Comparison of ENCODE assay signal across 27 cellular contexts in genomic region chr10:124268976-124269375, GRCh38.
"Had no signal": no experiment of that assay in that cellular context is flagged by ENCODE, and none has a peak within 500 bp of the region (broad histone marks: within the 10 kb centered on the region; RNA-seq: fewer than 3 reads in every experiment).

No MANE protein-coding gene starts in this region.

- H3K36me3 ChIP-seq: adrenal gland, colonic mucosa, esophagus squamous epithelium, gastroesophageal sphincter, WERI-Rb-1 had no signal

- H3K4me3 ChIP-seq: adrenal gland, body of pancreas, colonic mucosa, esophagus squamous epithelium, gastroesophageal sphincter had no signal

- H3K27me3 ChIP-seq: adrenal gland, body of pancreas, colonic mucosa, gastroesophageal sphincter had no signal

- H3K27ac ChIP-seq: adrenal gland, body of pancreas, colonic mucosa, epithelial cell of prostate, esophagus squamous epithelium, gastroesophageal sphincter, WERI-Rb-1 had no signal

- H3K9me3 ChIP-seq: colonic mucosa had no signal

- H3K4me1 ChIP-seq: adrenal gland, body of pancreas, colonic mucosa, esophagus squamous epithelium had no signal

- DNase-seq: activated B cell treated with CpG ODN at 0.5 μM for 24 hours; activated CD4-positive, alpha-beta memory T cell treated with anti-CD3 and anti-CD28 coated beads for 36 hours; activated CD4-positive, alpha-beta T cell treated with anti-CD3 and anti-CD28 coated beads for 48 hours; activated CD4-positive, alpha-beta T cell treated with anti-CD3 and anti-CD28 coated beads, Interleukin-2, amount 50 U/mL, for 1 hour; activated CD8-positive, alpha-beta memory T cell treated with anti-CD3 and anti-CD28 coated beads, Interleukin-2, amount 10 ng/mL, durations not matched to agents 7 days and 5 days; activated CD8-positive, alpha-beta memory T cell treated with anti-CD3 and anti-CD28 coated beads, Interleukin-2, amount 50 U/mL, for 4 hours; activated CD8-positive, alpha-beta T cell treated with anti-CD3 and anti-CD28 coated beads, Interleukin-2, amount 10 ng/mL, durations not matched to agents 7 days and 5 days; activated effector memory CD4-positive, alpha-beta T cell treated with anti-CD3 and anti-CD28 coated beads, Interleukin-2, amount 50 U/mL, for 16 hours; activated naive CD4-positive, alpha-beta T cell treated with anti-CD3 and anti-CD28 coated beads for 36 hours; activated naive CD8-positive, alpha-beta T cell treated with anti-CD3 and anti-CD28 coated beads for 36 hours; activated naive CD8-positive, alpha-beta T cell treated with anti-CD3 and anti-CD28 coated beads, Interleukin-2, amount 50 U/mL, for 24 hours; activated T-cell treated with anti-CD3 and anti-CD28 coated beads, Interleukin-2, amount 50 U/mL, for 1 hour; activated T-cell treated with anti-CD3 and anti-CD28 coated beads, Interleukin-2, amount 50 U/mL, for 48 hours; adrenal gland; amygdala; body of pancreas; caudate nucleus; colonic mucosa; effector CD8-positive, alpha-beta T cell; esophagus squamous epithelium; foreskin melanocyte; T-cell; T-helper 9 cell; WERI-Rb-1 had no signal

- ATAC-seq: activated CD4-positive, CD25-positive, alpha-beta regulatory T cell treated with anti-CD3 and anti-CD28 coated beads, Interleukin-2, amount 50 U/mL, for 24 hours; activated CD8-positive, alpha-beta memory T cell treated with anti-CD3 and anti-CD28 coated beads, Interleukin-2, amount 10 ng/mL, durations not matched to agents 7 days and 5 days; activated CD8-positive, alpha-beta T cell treated with anti-CD3 and anti-CD28 coated beads, Interleukin-2, amount 10 ng/mL, durations not matched to agents 7 days and 5 days; activated naive CD8-positive, alpha-beta T cell treated with anti-CD3 and anti-CD28 coated beads, Interleukin-2, amount 50 U/mL, for 24 hours; body of pancreas; gastroesophageal sphincter; T-cell had no signal
